1 cellular context compared by ENCODE assay signal in genomic region chr17:37643829-37644228, GRCh38.
TF ChIP-seq lines count a peak whose summit lies in the region.

No MANE protein-coding gene starts in this region.

TF ChIP-seq in H1, 55 proteins besides CTCF, POLR2A, EP300 and RAD21 (continued from another document):
- TF ChIP-seq TCF12 (IDR thresholded peaks at IDR 0.05; ENCODE audit: low read depth, low read length): no peak
